ENCODE assay signal across 19 cellular contexts in the genomic region with DNA sequence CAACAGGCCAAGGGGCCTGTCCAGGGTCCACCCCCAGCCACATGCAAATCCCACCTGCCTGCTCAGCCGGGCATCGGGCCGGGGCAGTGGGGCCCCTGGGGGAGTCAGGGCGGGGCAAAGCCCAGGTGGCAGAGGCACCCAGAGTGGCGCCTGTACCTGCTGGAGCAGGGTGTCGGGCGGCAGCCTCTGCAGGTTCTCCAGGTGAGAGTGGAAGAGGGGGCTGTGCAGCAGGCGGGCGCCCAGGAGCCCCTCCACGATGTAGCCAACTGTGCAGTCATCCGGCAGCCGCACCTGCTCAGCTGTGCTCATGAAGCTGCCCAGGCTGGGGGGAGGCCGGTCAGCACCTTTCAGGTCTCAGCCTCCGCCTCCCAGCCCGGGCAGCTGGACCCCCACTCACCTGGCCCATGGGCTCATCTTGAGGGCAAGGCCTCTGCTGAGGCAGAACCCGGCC. TPM values are rescaled to one million over a fixed set of nuclear protein-coding genes. Genes with fewer than 3 reads are reported as not detected.
DNase-seq lines count a peak whose midpoint lies in the region; ATAC-seq, FAIRE-seq and TF ChIP-seq lines count a peak whose summit lies in the region.
"Had no signal": no experiment of that assay in that cellular context is flagged by ENCODE, and none has a peak within 500 bp of the region (broad histone marks: within the 10 kb centered on the region; RNA-seq: fewer than 3 reads in every experiment).

No MANE protein-coding gene starts in this region.

- H3K9me2 ChIP-seq in HCT116 (ENCODE audit: insufficient read depth), result no peaks in the 10 kb centered on the region

- TF ChIP-seq POLR2A in heart left ventricle (IDR thresholded peaks at IDR 0.05) (no peak), HCT116 (IDR thresholded peaks at IDR 0.05; ENCODE audit: borderline replicate concordance, extremely low read depth, insufficient read depth, insufficient read length) (no peak)

- H3K27ac ChIP-seq in heart left ventricle (no peak overlapping the region), right atrium auricular region (no peak overlapping the region), HCT116 (ENCODE audit: low read depth, low read length) (peak overlapping the region; percentile 81; the same call in 1 of the 2 replicates), kidney (ENCODE audit: low read depth in 2 of 2, low read length in 2 of 2) (no peak overlapping the region), psoas muscle (no peak overlapping the region)
- H3K27ac ChIP-seq: Peyer's patch had no signal

- TF ChIP-seq CTCF in heart left ventricle (IDR thresholded peaks at IDR 0.05) (no peak), right atrium auricular region (IDR thresholded peaks at IDR 0.05) (no peak), HCT116 (IDR thresholded peaks at IDR 0.05 in 2 of 3, conservative IDR thresholded peaks at IDR 0.05 in 1 of 3; ENCODE audit: borderline replicate concordance in 1 of 3, insufficient read depth in 1 of 3, low read depth in 2 of 3, low read length in 2 of 3) (no peak), kidney (IDR thresholded peaks at IDR 0.05; ENCODE audit: borderline replicate concordance, extremely low read depth, insufficient read depth) (no peak), psoas muscle (IDR thresholded peaks at IDR 0.05) (no peak)

- ATAC-seq in heart left ventricle (no peak), HCT116 (no peak), psoas muscle (no peak)

- H3K36me3 ChIP-seq in heart left ventricle, result peaks cover 0 to 47% (median 14%) of the 10 kb centered on the region in 9 donors
- peaks cover 26% of the 10 kb centered on the region for H3K36me3 ChIP-seq in right atrium auricular region
- H3K36me3 ChIP-seq in HCT116 (ENCODE audit: control insufficient read depth in 1 of 2, insufficient read depth in 2 of 2, low read length in 2 of 2), result peaks cover 7 to 19% of the 10 kb centered on the region in 2 experiments; a peak in 2 of 4 replicates
- H3K36me3 ChIP-seq in kidney (ENCODE audit: control insufficient read depth in 1 of 2, insufficient read depth in 2 of 2, low read length in 2 of 2), result peaks cover 3% of the 10 kb centered on the region in 2 donors
- peaks cover 0 to 46% of the 10 kb centered on the region in 2 donors for H3K36me3 ChIP-seq in psoas muscle (ENCODE audit: insufficient read depth in 1 of 2, low read depth in 1 of 2)

- TF ChIP-seq RAD21 in HCT116 (IDR thresholded peaks at IDR 0.05; ENCODE audit: low read depth), result no peak

- POLR2A ChIA-PET in HCT116 (lab: Charles Lee), result no interaction called here

- H4K20me1 ChIP-seq in HCT116 (ENCODE audit: insufficient read depth), result no peaks in the 10 kb centered on the region

- H3K9me3 ChIP-seq in heart left ventricle (no peaks in the 10 kb centered on the region), right atrium auricular region (no peaks in the 10 kb centered on the region), HCT116 (ENCODE audit: control insufficient read depth in 1 of 2, insufficient read depth in 1 of 2, low read depth in 1 of 2, low read length in 2 of 2) (no peaks in the 10 kb centered on the region), kidney (ENCODE audit: control insufficient read depth in 1 of 2, low read length in 2 of 2) (no peaks in the 10 kb centered on the region), psoas muscle (no peaks in the 10 kb centered on the region)
- H3K9me3 ChIP-seq: BE2C, Peyer's patch had no signal

- H3K4me3 ChIP-seq in heart left ventricle (no peak overlapping the region), right atrium auricular region (no peak overlapping the region), HCT116 (replicated peaks in 1 of 2; ENCODE audit: low read depth in 1 of 2, low read length in 2 of 2) (no peak overlapping the region), kidney (ENCODE audit: low read length in 2 of 2) (no peak overlapping the region), psoas muscle (no peak overlapping the region)
- H3K4me3 ChIP-seq: Peyer's patch had no signal

- H3K27me3 ChIP-seq in heart left ventricle, result no peaks in the 10 kb centered on the region
- H3K27me3 ChIP-seq in right atrium auricular region, result no peaks in the 10 kb centered on the region
- H3K27me3 ChIP-seq in HCT116 (ENCODE audit: insufficient read depth, low read length), result no peaks in the 10 kb centered on the region
- H3K27me3 ChIP-seq in psoas muscle (ENCODE audit: insufficient read depth in 3 of 3, low read length in 2 of 3), result no peaks in the 10 kb centered on the region
- H3K27me3 ChIP-seq: Peyer's patch had no signal

- peak in 3 of 5 donors; percentile 17 to 47 (median 20) for DNase-seq in heart left ventricle
- no peak for DNase-seq in right atrium auricular region (ENCODE audit: low spot score)
- DNase-seq in HCT116 (ENCODE audit: low read depth, low spot score), result no peak
- peak; percentile 71 for DNase-seq in kidney
- DNase-seq in psoas muscle, result peak; percentile 12 to 36
- DNase-seq in AG20443 (ENCODE audit: low spot score), result no peak
- DNase-seq in foreskin melanocyte, result no peak
- DNase-seq in D341Med (ENCODE audit: low spot score), result no peak
- DNase-seq: BE2C; CD8-positive, alpha-beta memory T cell; DMS 273 treated with DMSO at 0.1 percent for 48 hours; EL; H7; MM.1S; NCI-H1105; NCI-H1694 treated with DMSO at 0.1 percent for 48 hours; NCI-H774; Peyer's patch; SIG-M5 had no signal

- H3K4me2 ChIP-seq in HCT116 (ENCODE audit: low read length), result peak overlapping the region; percentile 100

- no TSS peak for BruUV-seq in HCT116 (replicated peaks; lab: Mats Ljungman, UMichigan)

- H2AFZ ChIP-seq in HCT116 (ENCODE audit: low read depth, low read length, poor library complexity, severe bottlenecking), result no peak overlapping the region

- WGBS in heart left ventricle, 4 donors, result 92 to 98% (median 95%) methylated on average over 12 to 16 of the region's 16 CpGs
- WGBS in psoas muscle, 3 donors, result 91 to 97% (median 97%) methylated on average over 12 to 16 of the region's 16 CpGs

- FAIRE-seq in kidney (lab: Jason Lieb, UNC), result no peak

- peaks cover 36% of the 10 kb centered on the region for H3K79me2 ChIP-seq in HCT116 (ENCODE audit: insufficient read depth, low read length)

- RAD21 ChIA-PET in HCT116 (lab: Charles Lee; ENCODE audit: low non-redundant PET in 1 of 2, low total read pairs in 2 of 2, uncharacterized antibody in 2 of 2, unreplicated experiment in 2 of 2), result no interaction called here

- no peak overlapping the region for H3K9ac ChIP-seq in HCT116 (ENCODE audit: low read length)
- no peak overlapping the region for H3K9ac ChIP-seq in kidney (ENCODE audit: low read length in 2 of 2)

- H3K4me1 ChIP-seq in heart left ventricle (peaks cover 3 to 38% (median 24%) of the 10 kb centered on the region in 12 donors), right atrium auricular region (peaks cover 0 to 32% of the 10 kb centered on the region in 2 donors), HCT116 (ENCODE audit: control insufficient read depth in 1 of 2, insufficient read depth in 2 of 2, low read length in 2 of 2) (peaks cover 13 to 24% of the 10 kb centered on the region in 2 experiments; a peak in 3 of 4 replicates), kidney (ENCODE audit: control insufficient read depth in 1 of 2, insufficient read depth in 1 of 2, low read depth in 1 of 2, low read length in 2 of 2) (peaks cover 8 to 23% of the 10 kb centered on the region in 2 donors), psoas muscle (peaks cover 26% of the 10 kb centered on the region)
- H3K4me1 ChIP-seq: BE2C had no signal

- intact Hi-C loops in heart left ventricle (cut with DNase I), result no loop called here
- intact Hi-C loops in HCT116 (cut with micrococcal nuclease), result no loop called here
- intact Hi-C loops in kidney (cut with DNase I), result no loop called here
- intact Hi-C loops in psoas muscle (cut with DNase I), result no loop called here

- CTCF ChIA-PET in HCT116 (lab: Charles Lee), result no interaction called here

RNA-seq across cellular contexts. Expression of a gene that starts 2.1 kb away (rescaled TPM):
- total RNA-seq in heart left ventricle, result 10 to 100 TPM; 16.4 to 30.6 (median 20.4) TPM
- polyA plus RNA-seq in heart left ventricle, result 10 to 100 TPM; 24.0 to 25.8 TPM
- total RNA-seq in right atrium auricular region, result 10 to 100 TPM; 21.4 to 25.3 TPM
- total RNA-seq in HCT116 (2021; ENCODE audit: unreplicated experiment), result 52.0 TPM
- 53.5 and 62.2 TPM in 2 replicates for polyA plus RNA-seq in HCT116 (2012)
- 29.8 TPM for total RNA-seq in kidney
- 47.3 TPM for polyA plus RNA-seq in kidney (ENCODE audit: insufficient read depth, low read depth, low replicate concordance)
- total RNA-seq in psoas muscle, result 10 to 100 TPM; 27.1 to 37.3 (median 29.3) TPM
- 10 to 100 TPM; 31.0 to 40.7 (median 37.3) TPM for polyA plus RNA-seq in psoas muscle

RNA-seq across cellular contexts. Expression of a gene that starts 2.2 kb away (rescaled TPM):
- total RNA-seq in heart left ventricle (100 to 1,000 TPM in 2 of 9 donors, 10 to 100 TPM in 7; 76.7 to 151 (median 81.8) TPM), right atrium auricular region (10 to 100 TPM; 79.5 to 90.8 TPM), HCT116 (2021; ENCODE audit: unreplicated experiment) (205 TPM), kidney (99.3 TPM), psoas muscle (100 to 1,000 TPM in 2 of 4 donors, 10 to 100 TPM in 2; 89.8 to 112 (median 97.7) TPM)
- polyA plus RNA-seq in heart left ventricle (10 to 100 TPM; 95.0 to 97.7 TPM), kidney (ENCODE audit: insufficient read depth, low read depth, low replicate concordance) (149 TPM), psoas muscle (100 to 1,000 TPM in 2 of 3 donors, 10 to 100 TPM in 1; 87.1 to 114 (median 104) TPM)
- polyA plus RNA-seq in HCT116 (2012), result 154 and 156 TPM in 2 replicates

RNA-seq across cellular contexts. Expression of a gene that starts 12.0 kb away (rescaled TPM):
- total RNA-seq in heart left ventricle, result 100 to 1,000 TPM; 139 to 312 (median 185) TPM
- polyA plus RNA-seq in heart left ventricle, result 100 to 1,000 TPM; 243 to 246 TPM
- total RNA-seq in right atrium auricular region, result 100 to 1,000 TPM; 169 to 213 TPM
- 306 TPM for total RNA-seq in HCT116 (2021; ENCODE audit: unreplicated experiment)
- 324 and 351 TPM in 2 replicates for polyA plus RNA-seq in HCT116 (2012)
- 102 TPM for total RNA-seq in kidney
- polyA plus RNA-seq in kidney (ENCODE audit: insufficient read depth, low read depth, low replicate concordance), result 551 TPM
- total RNA-seq in psoas muscle, result 100 to 1,000 TPM; 111 to 216 (median 155) TPM
- polyA plus RNA-seq in psoas muscle, result 100 to 1,000 TPM; 117 to 158 (median 147) TPM

RNA-seq across cellular contexts. Expression of a gene that starts 16.1 kb away (rescaled TPM):
- total RNA-seq in heart left ventricle (10 to 100 TPM; 41.5 to 84.7 (median 59.4) TPM), right atrium auricular region (10 to 100 TPM; 33.3 to 45.7 TPM), HCT116 (2021; ENCODE audit: unreplicated experiment) (176 TPM), kidney (84.8 TPM), psoas muscle (100 to 1,000 TPM in 3 of 4 donors, 10 to 100 TPM in 1; 72.6 to 136 (median 104) TPM)
- polyA plus RNA-seq in heart left ventricle (100 to 1,000 TPM in 1 of 2 donors, 10 to 100 TPM in 1; 79.7 to 113 TPM), kidney (ENCODE audit: insufficient read depth, low read depth, low replicate concordance) (102 TPM), psoas muscle (100 to 1,000 TPM; 117 to 170 (median 133) TPM)
- polyA plus RNA-seq in HCT116 (2012), result 120 and 129 TPM in 2 replicates

RNA-seq across cellular contexts. Expression of a gene that starts 18.1 kb away (rescaled TPM):
- total RNA-seq in heart left ventricle (1 to 10 TPM in 7 of 9 donors, under 1 TPM in 2; 0.76 to 2.6 (median 1.5) TPM), right atrium auricular region (1 to 10 TPM in 1 of 2 donors, under 1 TPM in 1; 0.93 to 2.6 TPM), HCT116 (2021; ENCODE audit: unreplicated experiment) (120 TPM), kidney (2.6 TPM), psoas muscle (not detected)
- polyA plus RNA-seq in heart left ventricle (1 to 10 TPM; 1.2 to 2.0 TPM), kidney (ENCODE audit: insufficient read depth, low read depth, low replicate concordance) (13.1 TPM), psoas muscle (under 1 TPM in 2 of 3 donors, not detected in 1; 0.05 to 0.83 TPM)
- 114 and 123 TPM in 2 replicates for polyA plus RNA-seq in HCT116 (2012)
- polyA plus RNA-seq: CD8-positive, alpha-beta memory T cell had no signal

Comparison
In these comparisons a context has a peak if more than half of its experiments do, and no peak if none do; other contexts are left out.
1. DNase-seq: peak in heart left ventricle (3 of 5), kidney (single experiment) and psoas muscle (2 of 2); none in right atrium auricular region (single experiment), HCT116 (single experiment), AG20443 (single experiment), foreskin melanocyte (single experiment) and D341Med (single experiment).